In genomic region chr6:108562503-108562993, GRCh38 we compare ENCODE assay signal across 8 cellular contexts. TPM values are rescaled to one million over a fixed set of nuclear protein-coding genes. Genes with fewer than 3 reads are reported as not detected.
DNase-seq lines count a peak whose midpoint lies in the region; ATAC-seq and TF ChIP-seq lines count a peak whose summit lies in the region.

No MANE protein-coding gene starts in this region.

- ATAC-seq in naive B cell (ENCODE audit: low read depth in 2 of 2) (no peak), GM18519 (IDR thresholded peaks at IDR 0.05; ENCODE audit: low FRiP score, unreplicated experiment) (no peak)

- TF ChIP-seq CTCF in WI38 (IDR thresholded peaks at IDR 0.05; ENCODE audit: low read depth, low read length), result no peak
- TF ChIP-seq CTCF in fibroblast of villous mesenchyme (IDR thresholded peaks at IDR 0.05; ENCODE audit: insufficient read depth, low read depth, low read length), result no peak

- H3K4me3 ChIP-seq in WI38 (ENCODE audit: low read depth, low read length) (peak overlapping the region; percentile 95), fibroblast of villous mesenchyme (ENCODE audit: low read depth, low read length) (peak overlapping the region; percentile 94)

- H3K9me3 Mint-ChIP-seq in naive B cell, result no peaks in the 10 kb centered on the region

- peak; percentile 90 for DNase-seq in EL
- peak; percentile 69 for DNase-seq in NCI-H1105 (lab: John Stamatoyannopoulos, UW)
- peak; percentile 89 for DNase-seq in fibroblast of villous mesenchyme (ENCODE audit: low read depth)
- DNase-seq in naive B cell, result no peak
- DNase-seq in stimulated activated naive CD4-positive, alpha-beta T cell treated with Interleukin-2 at 50 U/mL for 16 hours (lab: John Stamatoyannopoulos, UW), result no peak
- DNase-seq in NCI-H2107 treated with DMSO at 0.1 percent for 48 hours (lab: John Stamatoyannopoulos, UW; ENCODE audit: unreplicated experiment), result no peak

- H3K4me1 Mint-ChIP-seq in naive B cell, result peaks cover 33 to 52% (median 51%) of the 10 kb centered on the region in 3 donors

- H3K27ac Mint-ChIP-seq in naive B cell, result peak overlapping the region; percentile 66 to 90 (median 86)

- H3K4me3 Mint-ChIP-seq in naive B cell, result peak overlapping the region; percentile 70 to 90 (median 85)

- no peaks in the 10 kb centered on the region for H3K36me3 Mint-ChIP-seq in naive B cell

- no peaks in the 10 kb centered on the region for H3K27me3 Mint-ChIP-seq in naive B cell

RNA-seq across cellular contexts. Expression of gene FOXO3, which starts 1.8 kb away (rescaled TPM):
- 41.9 and 43.2 TPM in 2 replicates for total RNA-seq in fibroblast of villous mesenchyme
- 10 to 100 TPM in 5 of 6 donors, 1 to 10 TPM in 1; 9.9 to 25.6 (median 13.6) TPM for polyA plus RNA-seq in naive B cell (ENCODE audit: low read depth in 6 of 6)

Comparison
In these comparisons a context has a peak if more than half of its experiments do, and no peak if none do; other contexts are left out.
1. DNase-seq: peak in EL (single experiment), NCI-H1105 (single experiment) and fibroblast of villous mesenchyme (single experiment); none in naive B cell (single experiment), stimulated activated naive CD4-positive, alpha-beta T cell treated with Interleukin-2 at 50 U/mL for 16 hours (single experiment) and NCI-H2107 treated with DMSO at 0.1 percent for 48 hours (single experiment).